Comparison of ENCODE assay signal across 12 cellular contexts in genomic region chr6:51459958-51460357, GRCh38.
DNase-seq lines count a peak whose midpoint lies in the region; ATAC-seq and TF ChIP-seq lines count a peak whose summit lies in the region.
"Had no signal": no experiment of that assay in that cellular context is flagged by ENCODE, and none has a peak within 500 bp of the region (broad histone marks: within the 10 kb centered on the region; RNA-seq: fewer than 3 reads in every experiment).

No MANE protein-coding gene starts in this region.

- no peak overlapping the region for H3K27ac Mint-ChIP-seq in effector memory CD8-positive, alpha-beta T cell

- no peaks in the 10 kb centered on the region for H3K27me3 ChIP-seq in GM06990 (replicated peaks; ENCODE audit: control insufficient read depth, insufficient read depth, low read length)
- H3K27me3 ChIP-seq: MG63, thyroid gland had no signal

- no peaks in the 10 kb centered on the region for H3K36me3 ChIP-seq in GM06990 (ENCODE audit: control insufficient read depth, insufficient read depth, low read length)
- H3K36me3 ChIP-seq: MG63, pancreas, thyroid gland had no signal

- H3K4me3 ChIP-seq in GM06990 (replicated peaks; ENCODE audit: low read depth, low read length): no peak overlapping the region
- H3K4me3 ChIP-seq: MG63, pancreas, thyroid gland had no signal

- ATAC-seq in GM19328 (IDR thresholded peaks at IDR 0.05; ENCODE audit: unreplicated experiment) (peak; percentile 90), HG02763 (IDR thresholded peaks at IDR 0.05; ENCODE audit: unreplicated experiment) (peak; percentile 97), HG03460 (IDR thresholded peaks at IDR 0.05; ENCODE audit: unreplicated experiment) (peak; percentile 94)
- no peak for ATAC-seq in effector memory CD8-positive, alpha-beta T cell (replicated peaks)
- ATAC-seq: pancreas had no signal

- H3K9me3 Mint-ChIP-seq in effector memory CD8-positive, alpha-beta T cell: peaks cover 0 to 2% of the 10 kb centered on the region in 2 donors

- H3K27me3 Mint-ChIP-seq in effector memory CD8-positive, alpha-beta T cell: no peaks in the 10 kb centered on the region

- H3K4me1 Mint-ChIP-seq in effector memory CD8-positive, alpha-beta T cell (ENCODE audit: low read depth in 2 of 2): no peaks in the 10 kb centered on the region

- TF ChIP-seq CTCF in GM06990 (IDR thresholded peaks at IDR 0.05; ENCODE audit: insufficient read depth, low read length, poor library complexity, severe bottlenecking): no peak

- DNase-seq in GM06990 (ENCODE audit: extremely low read depth, insufficient read length): peak; percentile 50
- no peak for DNase-seq in activated CD4-positive, alpha-beta T cell treated with anti-CD3 and anti-CD28 coated beads, Interleukin-2, amount 50 U/mL, for 1 hour
- DNase-seq in effector memory CD8-positive, alpha-beta T cell: no peak
- DNase-seq in activated naive CD4-positive, alpha-beta T cell treated with anti-CD3 and anti-CD28 coated beads, Interleukin-2, amount 50 U/mL, for 16 hours: no peak
- DNase-seq in stimulated activated CD4-positive, alpha-beta T cell treated with anti-CD3 and anti-CD28 coated beads, Interleukin-4, amount 100 ng/mL, for 4 hours: no peak
- DNase-seq: DMS79, MG63, pancreas, thyroid gland had no signal

- no peak overlapping the region for H3K4me3 Mint-ChIP-seq in effector memory CD8-positive, alpha-beta T cell

- no peaks in the 10 kb centered on the region for H3K36me3 Mint-ChIP-seq in effector memory CD8-positive, alpha-beta T cell (ENCODE audit: insufficient read depth)
